Comparison of ENCODE assay signal across 1 cellular context in the genomic region with DNA sequence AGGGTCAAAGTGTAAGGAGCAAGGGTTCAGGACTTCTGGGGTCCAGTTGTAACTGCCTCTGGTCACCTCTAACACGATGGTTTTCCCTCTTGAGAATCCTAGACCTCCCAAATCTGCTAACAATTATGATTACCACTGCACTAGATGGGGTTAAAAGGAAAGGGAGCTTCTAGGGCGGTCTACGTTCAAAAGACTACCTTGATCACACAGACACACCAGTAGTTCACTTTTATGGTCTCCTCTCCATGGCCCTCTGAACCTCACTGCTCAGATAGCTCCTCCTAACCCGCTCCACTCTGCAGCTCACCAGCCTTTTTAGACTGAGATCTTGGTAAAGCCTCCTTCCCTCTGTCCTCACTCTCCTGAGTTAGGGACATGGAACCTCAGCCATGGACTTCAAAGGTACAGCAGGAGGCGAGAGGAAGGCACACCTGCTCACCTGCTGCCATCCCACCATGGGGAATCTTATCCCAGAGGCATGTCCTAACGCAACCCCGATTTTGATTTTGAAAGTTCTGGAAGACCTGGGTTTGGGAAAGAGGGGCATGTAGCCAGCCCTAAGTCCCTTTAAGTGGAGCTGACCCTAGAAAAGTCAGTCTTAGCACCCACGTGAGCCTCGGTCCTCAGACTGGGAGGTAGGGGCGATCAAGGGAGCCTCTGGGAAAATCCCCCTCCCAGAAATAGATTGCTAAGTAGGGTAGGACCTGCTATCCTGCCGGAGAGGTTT.
TF ChIP-seq lines count a peak whose summit lies in the region.

No MANE protein-coding gene starts in this region.

TF ChIP-seq in HEK293, 187 proteins besides CTCF, POLR2A, EP300 and RAD21 (continued from another document):
- no peak for TF ChIP-seq ZNF132 (tag by site-specific recombination; IDR thresholded peaks at IDR 0.05; ENCODE audit: borderline replicate concordance)
- peak; percentile 63 for TF ChIP-seq ZBTB48 (tag by site-specific recombination; IDR thresholded peaks at IDR 0.05)
- no peak for TF ChIP-seq ZNF112 (tag by site-specific recombination; IDR thresholded peaks at IDR 0.05)
- no peak for TF ChIP-seq MEIS1 (CRISPR knock-in tag; IDR thresholded peaks at IDR 0.05; ENCODE audit: borderline replicate concordance)
- TF ChIP-seq ZNF239 (tag by site-specific recombination; IDR thresholded peaks at IDR 0.05): no peak
- TF ChIP-seq, protein P1, sequence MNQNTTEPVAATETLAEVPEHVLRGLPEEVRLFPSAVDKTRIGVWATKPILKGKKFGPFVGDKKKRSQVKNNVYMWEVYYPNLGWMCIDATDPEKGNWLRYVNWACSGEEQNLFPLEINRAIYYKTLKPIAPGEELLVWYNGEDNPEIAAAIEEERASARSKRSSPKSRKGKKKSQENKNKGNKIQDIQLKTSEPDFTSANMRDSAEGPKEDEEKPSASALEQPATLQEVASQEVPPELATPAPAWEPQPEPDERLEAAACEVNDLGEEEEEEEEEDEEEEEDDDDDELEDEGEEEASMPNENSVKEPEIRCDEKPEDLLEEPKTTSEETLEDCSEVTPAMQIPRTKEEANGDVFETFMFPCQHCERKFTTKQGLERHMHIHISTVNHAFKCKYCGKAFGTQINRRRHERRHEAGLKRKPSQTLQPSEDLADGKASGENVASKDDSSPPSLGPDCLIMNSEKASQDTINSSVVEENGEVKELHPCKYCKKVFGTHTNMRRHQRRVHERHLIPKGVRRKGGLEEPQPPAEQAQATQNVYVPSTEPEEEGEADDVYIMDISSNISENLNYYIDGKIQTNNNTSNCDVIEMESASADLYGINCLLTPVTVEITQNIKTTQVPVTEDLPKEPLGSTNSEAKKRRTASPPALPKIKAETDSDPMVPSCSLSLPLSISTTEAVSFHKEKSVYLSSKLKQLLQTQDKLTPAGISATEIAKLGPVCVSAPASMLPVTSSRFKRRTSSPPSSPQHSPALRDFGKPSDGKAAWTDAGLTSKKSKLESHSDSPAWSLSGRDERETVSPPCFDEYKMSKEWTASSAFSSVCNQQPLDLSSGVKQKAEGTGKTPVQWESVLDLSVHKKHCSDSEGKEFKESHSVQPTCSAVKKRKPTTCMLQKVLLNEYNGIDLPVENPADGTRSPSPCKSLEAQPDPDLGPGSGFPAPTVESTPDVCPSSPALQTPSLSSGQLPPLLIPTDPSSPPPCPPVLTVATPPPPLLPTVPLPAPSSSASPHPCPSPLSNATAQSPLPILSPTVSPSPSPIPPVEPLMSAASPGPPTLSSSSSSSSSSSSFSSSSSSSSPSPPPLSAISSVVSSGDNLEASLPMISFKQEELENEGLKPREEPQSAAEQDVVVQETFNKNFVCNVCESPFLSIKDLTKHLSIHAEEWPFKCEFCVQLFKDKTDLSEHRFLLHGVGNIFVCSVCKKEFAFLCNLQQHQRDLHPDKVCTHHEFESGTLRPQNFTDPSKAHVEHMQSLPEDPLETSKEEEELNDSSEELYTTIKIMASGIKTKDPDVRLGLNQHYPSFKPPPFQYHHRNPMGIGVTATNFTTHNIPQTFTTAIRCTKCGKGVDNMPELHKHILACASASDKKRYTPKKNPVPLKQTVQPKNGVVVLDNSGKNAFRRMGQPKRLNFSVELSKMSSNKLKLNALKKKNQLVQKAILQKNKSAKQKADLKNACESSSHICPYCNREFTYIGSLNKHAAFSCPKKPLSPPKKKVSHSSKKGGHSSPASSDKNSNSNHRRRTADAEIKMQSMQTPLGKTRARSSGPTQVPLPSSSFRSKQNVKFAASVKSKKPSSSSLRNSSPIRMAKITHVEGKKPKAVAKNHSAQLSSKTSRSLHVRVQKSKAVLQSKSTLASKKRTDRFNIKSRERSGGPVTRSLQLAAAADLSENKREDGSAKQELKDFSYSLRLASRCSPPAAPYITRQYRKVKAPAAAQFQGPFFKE (tag by site-specific recombination; IDR thresholded peaks at IDR 0.05; ENCODE audit: borderline replicate concordance): no peak
- TF ChIP-seq ZNF266 (tag by site-specific recombination; IDR thresholded peaks at IDR 0.05; ENCODE audit: low read depth): no peak
